Comparison of ENCODE assay signal across 24 cellular contexts in the genomic region with DNA sequence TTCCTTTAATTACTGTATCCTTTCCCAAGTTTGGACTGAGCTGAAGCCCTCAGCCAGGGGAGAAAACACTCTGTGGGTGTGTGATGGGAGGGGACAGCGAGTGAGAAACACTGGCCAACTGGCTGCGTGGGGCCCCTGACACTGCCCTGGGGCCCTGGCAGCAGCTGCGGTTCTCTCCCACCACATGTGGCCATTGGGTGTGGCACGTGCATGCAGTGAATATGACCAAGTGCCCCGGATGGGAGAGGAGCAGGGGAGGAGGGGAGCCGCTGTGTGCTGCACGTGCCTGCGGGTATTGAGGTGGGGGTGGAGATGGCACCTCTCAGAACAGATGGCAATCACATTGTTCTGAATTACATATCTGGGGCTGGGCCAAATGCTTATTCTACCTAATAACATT.
"Had no signal": no experiment of that assay in that cellular context is flagged by ENCODE, and none has a peak within 500 bp of the region (broad histone marks: within the 10 kb centered on the region; RNA-seq: fewer than 3 reads in every experiment).

No MANE protein-coding gene starts in this region.

- H3K27ac ChIP-seq: HL-60, RWPE1, SJCRH30 had no signal

- ATAC-seq: Panc1, PC-3, SK-N-SH treated with all-trans-retinoic acid at 6 μM for 48 hours had no signal

- H3K4me1 ChIP-seq: SJCRH30 had no signal

- DNase-seq: IMR-90; Karpas-422; KG1; MG63; NCI-H1092; NCI-H1105 treated with DMSO at 0.1 percent for 48 hours; NCI-H1417 treated with DMSO at 0.1 percent for 48 hours; NCI-H146; NCI-H1694 treated with DMSO at 0.1 percent for 48 hours; NCI-H1930; NCI-H2081; NCI-H2107; NCI-H2227 treated with DMSO at 0.1 percent for 48 hours; NCI-H524; NCI-H526 treated with DMSO at 0.1 percent for 48 hours; NCI-H774; NK-92 treated with Interleukin-12 subunit alpha and Interleukin-12 subunit beta, amount 100 ng/mL, for 24 hours; PC-3; SHP77 treated with DMSO at 0.1 percent for 48 hours had no signal

- H3K36me3 ChIP-seq: MG63, SJCRH30 had no signal

- H3K4me3 ChIP-seq: MG63, SJCRH30 had no signal

- H3K27me3 ChIP-seq: MG63 had no signal

- H3K9me3 ChIP-seq: MG63, SJCRH30 had no signal
